Comparison of ENCODE assay signal across 15 cellular contexts in the genomic region with DNA sequence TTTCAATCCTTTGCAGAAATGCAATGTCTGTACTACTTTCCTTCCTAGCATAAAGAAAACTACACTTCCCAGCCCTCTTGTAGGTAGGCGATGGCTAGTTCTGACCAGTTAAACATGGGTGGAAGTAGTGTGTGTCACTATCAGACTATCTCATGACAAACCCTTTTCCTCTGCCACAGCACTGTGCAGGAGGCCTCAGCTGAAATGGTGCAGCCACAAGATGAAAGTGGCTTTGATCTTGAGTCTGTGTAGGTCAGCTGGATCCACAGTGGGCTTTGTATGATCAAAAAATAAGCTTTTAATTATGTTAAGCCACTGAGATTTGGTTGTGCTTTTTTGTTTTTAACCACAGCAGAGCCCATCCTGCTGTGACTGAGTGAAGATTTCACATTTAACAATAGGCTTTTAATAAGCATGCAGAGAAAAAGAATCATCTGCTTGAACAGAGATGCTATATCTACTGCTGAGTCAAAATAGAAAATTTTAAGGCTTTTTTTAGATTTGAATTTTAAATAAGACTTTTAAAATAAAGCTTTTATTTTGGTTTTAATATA. TPM values are rescaled to one million over a fixed set of nuclear protein-coding genes. Genes with fewer than 3 reads are reported as not detected.
DNase-seq lines count a peak whose midpoint lies in the region; ATAC-seq and TF ChIP-seq lines count a peak whose summit lies in the region.
"Had no signal": no experiment of that assay in that cellular context is flagged by ENCODE, and none has a peak within 500 bp of the region (broad histone marks: within the 10 kb centered on the region; RNA-seq: fewer than 3 reads in every experiment).

No MANE protein-coding gene starts in this region.

- H3K9me3 Mint-ChIP-seq in CD4-positive, alpha-beta memory T cell: no peaks in the 10 kb centered on the region
- H3K9me3 Mint-ChIP-seq in activated T-helper 17 cell treated with anti-CD3 and anti-CD28 coated beads, Interleukin-2, amount 50 U/mL, for 72 hours: no peaks in the 10 kb centered on the region
- H3K9me3 Mint-ChIP-seq in naive thymus-derived CD4-positive, alpha-beta T cell: no peaks in the 10 kb centered on the region
- H3K9me3 Mint-ChIP-seq in effector memory CD8-positive, alpha-beta T cell: no peaks in the 10 kb centered on the region
- H3K9me3 Mint-ChIP-seq: H9, IgD-negative memory B cell had no signal

- ATAC-seq in activated T-helper 17 cell treated with anti-CD3 and anti-CD28 coated beads, Interleukin-2, amount 50 U/mL, for 72 hours (replicated peaks): peak; percentile 24
- no peak for ATAC-seq in naive thymus-derived CD4-positive, alpha-beta T cell
- no peak for ATAC-seq in HG02759 (IDR thresholded peaks at IDR 0.05; ENCODE audit: unreplicated experiment)
- no peak for ATAC-seq in effector memory CD8-positive, alpha-beta T cell (replicated peaks)
- ATAC-seq: pancreas had no signal

- no peaks in the 10 kb centered on the region for H3K27me3 Mint-ChIP-seq in CD4-positive, alpha-beta memory T cell
- H3K27me3 Mint-ChIP-seq in activated T-helper 17 cell treated with anti-CD3 and anti-CD28 coated beads, Interleukin-2, amount 50 U/mL, for 72 hours: no peaks in the 10 kb centered on the region
- H3K27me3 Mint-ChIP-seq in naive thymus-derived CD4-positive, alpha-beta T cell: peaks cover 0 to 2% (median 0%) of the 10 kb centered on the region in 5 donors
- no peaks in the 10 kb centered on the region for H3K27me3 Mint-ChIP-seq in effector memory CD8-positive, alpha-beta T cell
- H3K27me3 Mint-ChIP-seq: IgD-negative memory B cell had no signal

- CTCF ChIA-PET in CD4-positive, alpha-beta memory T cell (lab: Charles Lee; ENCODE audit: partially characterized antibody): interaction anchor here (1.2 kb wide), 1 partner anchor 10 kb away, joined by 4 read pairs; no protein-coding TSS in a partner anchor
- CTCF ChIA-PET in naive thymus-derived CD4-positive, alpha-beta T cell (lab: Charles Lee): no interaction called here

- POLR2A ChIA-PET in CD4-positive, alpha-beta memory T cell (lab: Charles Lee; ENCODE audit: partially characterized antibody): no interaction called here
- POLR2A ChIA-PET in naive thymus-derived CD4-positive, alpha-beta T cell (lab: Charles Lee): interaction anchor here (0.6 to 0.7 kb wide), 2 partner anchors 26 to 193 kb away, joined by 3 to 6 read pairs; no protein-coding TSS in a partner anchor

- no peak overlapping the region for H3K27ac ChIP-seq in CD4-positive, alpha-beta memory T cell (ENCODE audit: low read depth, low read length)
- no peak overlapping the region for H3K27ac ChIP-seq in naive thymus-derived CD4-positive, alpha-beta T cell (ENCODE audit: low read depth, low read length)
- H3K27ac ChIP-seq in prostate gland: no peak overlapping the region
- H3K27ac ChIP-seq: pancreas, RWPE1, stomach had no signal

- DNase-seq in CD4-positive, alpha-beta memory T cell: peak in 1 of 5 donors; percentile 6
- DNase-seq in OCI-M1 (lab: John Stamatoyannopoulos, UW) (peak; percentile 14), prostate gland (ENCODE audit: low spot score) (no peak)
- no peak for DNase-seq in naive thymus-derived CD4-positive, alpha-beta T cell
- no peak for DNase-seq in effector memory CD8-positive, alpha-beta T cell
- DNase-seq: H9; NCI-H1694 treated with DMSO at 0.1 percent for 48 hours; NCI-H446 treated with DMSO at 0.1 percent for 48 hours; pancreas; stimulated activated CD4-positive, alpha-beta T cell treated with anti-CD3 and anti-CD28 coated beads, Interleukin-2, amount 100 ng/mL, for 24 hours; stomach had no signal

- no peaks in the 10 kb centered on the region for H3K4me1 ChIP-seq in CD4-positive, alpha-beta memory T cell (ENCODE audit: insufficient read depth, low read length)
- H3K4me1 ChIP-seq in naive thymus-derived CD4-positive, alpha-beta T cell (ENCODE audit: control insufficient read depth in 2 of 2, insufficient read depth in 2 of 2, low read length in 2 of 2): no peaks in the 10 kb centered on the region
- no peaks in the 10 kb centered on the region for H3K4me1 ChIP-seq in prostate gland (replicated peaks)
- H3K4me1 ChIP-seq: pancreas, stomach had no signal

- no peak for TF ChIP-seq CTCF in prostate gland (IDR thresholded peaks at IDR 0.05)

- H3K4me3 Mint-ChIP-seq in CD4-positive, alpha-beta memory T cell: no peak overlapping the region
- no peak overlapping the region for H3K4me3 Mint-ChIP-seq in activated T-helper 17 cell treated with anti-CD3 and anti-CD28 coated beads, Interleukin-2, amount 50 U/mL, for 72 hours
- no peak overlapping the region for H3K4me3 Mint-ChIP-seq in naive thymus-derived CD4-positive, alpha-beta T cell
- no peak overlapping the region for H3K4me3 Mint-ChIP-seq in effector memory CD8-positive, alpha-beta T cell
- H3K4me3 Mint-ChIP-seq: H9, IgD-negative memory B cell had no signal

- no peaks in the 10 kb centered on the region for H3K9me3 ChIP-seq in CD4-positive, alpha-beta memory T cell (ENCODE audit: control insufficient read depth in 1 of 2, low read length in 2 of 2)
- no peaks in the 10 kb centered on the region for H3K9me3 ChIP-seq in naive thymus-derived CD4-positive, alpha-beta T cell (ENCODE audit: control insufficient read depth in 2 of 3, low read length in 3 of 3)
- no peaks in the 10 kb centered on the region for H3K9me3 ChIP-seq in prostate gland
- H3K9me3 ChIP-seq: pancreas, stomach had no signal

- TF ChIP-seq POLR2A in prostate gland (IDR thresholded peaks at IDR 0.05): no peak

- peaks cover 6 to 13% (median 8%) of the 10 kb centered on the region in 4 donors for H3K4me1 Mint-ChIP-seq in CD4-positive, alpha-beta memory T cell
- H3K4me1 Mint-ChIP-seq in activated T-helper 17 cell treated with anti-CD3 and anti-CD28 coated beads, Interleukin-2, amount 50 U/mL, for 72 hours: peaks cover 3% of the 10 kb centered on the region
- H3K4me1 Mint-ChIP-seq in naive thymus-derived CD4-positive, alpha-beta T cell: peaks cover 3 to 15% (median 12%) of the 10 kb centered on the region in 7 donors
- H3K4me1 Mint-ChIP-seq in effector memory CD8-positive, alpha-beta T cell (ENCODE audit: low read depth in 2 of 2): no peaks in the 10 kb centered on the region

- peaks cover 21 to 31% of the 10 kb centered on the region in 2 donors for H3K36me3 Mint-ChIP-seq in CD4-positive, alpha-beta memory T cell
- H3K36me3 Mint-ChIP-seq in activated T-helper 17 cell treated with anti-CD3 and anti-CD28 coated beads, Interleukin-2, amount 50 U/mL, for 72 hours (ENCODE audit: low read depth): peaks cover 42% of the 10 kb centered on the region
- peaks cover 3 to 26% (median 20%) of the 10 kb centered on the region in 5 donors for H3K36me3 Mint-ChIP-seq in naive thymus-derived CD4-positive, alpha-beta T cell
- H3K36me3 Mint-ChIP-seq in effector memory CD8-positive, alpha-beta T cell (ENCODE audit: insufficient read depth): peaks cover 35% of the 10 kb centered on the region
- H3K36me3 Mint-ChIP-seq: IgD-negative memory B cell had no signal

- H3K27ac Mint-ChIP-seq in CD4-positive, alpha-beta memory T cell: peak overlapping the region in 5 of 7 donors; percentile 25 to 57 (median 57)
- no peak overlapping the region for H3K27ac Mint-ChIP-seq in activated T-helper 17 cell treated with anti-CD3 and anti-CD28 coated beads, Interleukin-2, amount 50 U/mL, for 72 hours
- peak overlapping the region in 6 of 9 donors; percentile 32 to 75 (median 38) for H3K27ac Mint-ChIP-seq in naive thymus-derived CD4-positive, alpha-beta T cell
- H3K27ac Mint-ChIP-seq in effector memory CD8-positive, alpha-beta T cell: no peak overlapping the region
- H3K27ac Mint-ChIP-seq: IgD-negative memory B cell had no signal

- intact Hi-C loops in CD4-positive, alpha-beta memory T cell (cut with micrococcal nuclease): no loop called here
- intact Hi-C loops in naive thymus-derived CD4-positive, alpha-beta T cell (cut with micrococcal nuclease): no loop called here
- intact Hi-C loops in prostate gland (cut with DNase I): no loop called here

- H3K36me3 ChIP-seq in CD4-positive, alpha-beta memory T cell (ENCODE audit: insufficient read depth, low read length): no peaks in the 10 kb centered on the region
- peaks cover 0 to 10% (median 8%) of the 10 kb centered on the region in 3 experiments for H3K36me3 ChIP-seq in naive thymus-derived CD4-positive, alpha-beta T cell (ENCODE audit: control insufficient read depth in 2 of 3, insufficient read depth in 3 of 3, low read length in 3 of 3)
- no peaks in the 10 kb centered on the region for H3K36me3 ChIP-seq in prostate gland

- H3K4me3 ChIP-seq in CD4-positive, alpha-beta memory T cell (ENCODE audit: low read length in 2 of 2): no peak overlapping the region
- H3K4me3 ChIP-seq in naive thymus-derived CD4-positive, alpha-beta T cell (ENCODE audit: low read length): no peak overlapping the region
- no peak overlapping the region for H3K4me3 ChIP-seq in prostate gland
- H3K4me3 ChIP-seq: pancreas, stomach had no signal

- H3K27me3 ChIP-seq in CD4-positive, alpha-beta memory T cell (ENCODE audit: insufficient read depth, low read length): no peaks in the 10 kb centered on the region
- no peaks in the 10 kb centered on the region for H3K27me3 ChIP-seq in naive thymus-derived CD4-positive, alpha-beta T cell (ENCODE audit: control insufficient read depth in 2 of 2, insufficient read depth in 2 of 2, low read length in 2 of 2)
- H3K27me3 ChIP-seq in prostate gland (replicated peaks; ENCODE audit: insufficient read depth): no peaks in the 10 kb centered on the region
- H3K27me3 ChIP-seq: pancreas, stomach had no signal

- WGBS in prostate gland: 88% methylated on average over 1 of the region's 1 CpG

RNA-seq across cellular contexts. Expression of a gene that starts 19.7 kb away (rescaled TPM):
- total RNA-seq in CD4-positive, alpha-beta memory T cell: 10 to 100 TPM; 28.4 to 30.2 TPM
- polyA plus RNA-seq in CD4-positive, alpha-beta memory T cell: 10 to 100 TPM; 38.2 to 46.5 TPM
- total RNA-seq in activated T-helper 17 cell treated with anti-CD3 and anti-CD28 coated beads, Interleukin-2, amount 50 U/mL, for 72 hours: 10 to 100 TPM; 18.1 to 27.5 TPM
- 10 to 100 TPM; 16.7 to 30.5 (median 28.1) TPM for total RNA-seq in naive thymus-derived CD4-positive, alpha-beta T cell
- polyA plus RNA-seq in naive thymus-derived CD4-positive, alpha-beta T cell: 10 to 100 TPM; 40.2 to 45.7 TPM
- 10 to 100 TPM; 31.4 to 49.5 TPM for total RNA-seq in prostate gland

RNA-seq across cellular contexts. Expression of a gene that starts 43.7 kb away (rescaled TPM):
- total RNA-seq in CD4-positive, alpha-beta memory T cell: 100 to 1,000 TPM; 225 to 233 TPM
- polyA plus RNA-seq in CD4-positive, alpha-beta memory T cell: 10 to 100 TPM; 62.4 to 63.3 TPM
- 100 to 1,000 TPM; 125 to 137 TPM for total RNA-seq in activated T-helper 17 cell treated with anti-CD3 and anti-CD28 coated beads, Interleukin-2, amount 50 U/mL, for 72 hours
- 100 to 1,000 TPM; 101 to 182 (median 146) TPM for total RNA-seq in naive thymus-derived CD4-positive, alpha-beta T cell
- polyA plus RNA-seq in naive thymus-derived CD4-positive, alpha-beta T cell: 10 to 100 TPM; 29.1 to 38.2 TPM
- total RNA-seq in prostate gland: 1 to 10 TPM; 2.1 to 7.0 TPM

RNA-seq across cellular contexts. Expression of a gene that starts 46.1 kb away (rescaled TPM):
- 10 to 100 TPM; 41.3 to 41.4 TPM for total RNA-seq in CD4-positive, alpha-beta memory T cell
- 10 to 100 TPM in 1 of 2 donors, 1 to 10 TPM in 1; 7.2 to 27.3 TPM for polyA plus RNA-seq in CD4-positive, alpha-beta memory T cell
- total RNA-seq in activated T-helper 17 cell treated with anti-CD3 and anti-CD28 coated beads, Interleukin-2, amount 50 U/mL, for 72 hours: 10 to 100 TPM; 25.8 to 56.7 TPM
- 10 to 100 TPM; 25.1 to 56.9 (median 54.7) TPM for total RNA-seq in naive thymus-derived CD4-positive, alpha-beta T cell
- polyA plus RNA-seq in naive thymus-derived CD4-positive, alpha-beta T cell: 10 to 100 TPM; 22.6 to 31.1 TPM
- total RNA-seq in prostate gland: 10 to 100 TPM; 19.1 to 38.9 TPM

Comparison
In these comparisons a context has a peak if more than half of its experiments do, and no peak if none do; other contexts are left out.
1. H3K27ac Mint-ChIP-seq: peak in CD4-positive, alpha-beta memory T cell (5 of 7) and naive thymus-derived CD4-positive, alpha-beta T cell (6 of 9); none in activated T-helper 17 cell treated with anti-CD3 and anti-CD28 coated beads, Interleukin-2, amount 50 U/mL, for 72 hours (single experiment) and effector memory CD8-positive, alpha-beta T cell (0 of 2).
2. RNA of a gene that starts 43.7 kb away (total RNA-seq): 225 to 233 TPM in CD4-positive, alpha-beta memory T cell, 101 to 182 TPM in naive thymus-derived CD4-positive, alpha-beta T cell and 125 to 137 TPM in activated T-helper 17 cell treated with anti-CD3 and anti-CD28 coated beads, Interleukin-2, amount 50 U/mL, for 72 hours; 2.1 to 7.0 TPM in prostate gland; every median in the first group is over 10 times any median in the second.